2 cellular contexts compared by ENCODE assay signal in the genomic region with DNA sequence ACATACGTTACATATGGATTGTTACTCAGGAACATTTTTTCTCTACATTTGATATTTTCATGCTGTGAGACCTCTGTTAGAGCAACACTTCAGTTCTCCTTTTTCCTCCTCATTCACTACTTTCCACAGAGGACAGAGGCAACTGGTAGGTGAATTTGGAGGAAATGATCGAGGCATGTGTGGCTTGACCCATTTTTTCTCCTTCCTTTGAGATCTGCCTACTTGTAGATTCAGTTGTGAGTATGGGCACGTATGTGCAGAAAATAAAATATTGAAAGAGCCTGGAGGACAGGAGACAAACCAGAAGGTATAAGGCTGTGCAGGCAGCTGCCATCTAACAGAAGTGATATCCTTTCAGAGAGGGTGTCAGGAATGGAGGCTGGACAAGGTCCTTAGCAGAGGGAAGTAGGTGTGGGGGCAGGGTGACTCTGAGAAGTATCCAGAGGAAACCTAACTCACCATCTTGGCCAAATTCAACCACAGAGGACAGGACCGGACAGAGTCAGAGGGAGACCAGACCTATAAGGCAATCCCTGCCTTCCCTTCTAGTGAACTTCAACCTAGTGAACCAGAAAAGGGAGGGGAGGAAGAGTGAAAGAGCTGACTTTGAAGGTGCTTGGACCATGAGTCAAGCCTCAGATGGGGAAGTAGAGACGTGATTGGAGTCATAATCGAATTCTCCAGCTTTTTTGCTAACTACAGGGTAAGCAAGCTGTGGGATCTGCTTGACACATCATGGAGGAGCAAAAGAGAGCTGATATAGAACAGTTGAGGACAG.
TF ChIP-seq lines count a peak whose summit lies in the region.

No MANE protein-coding gene starts in this region.

TF ChIP-seq in K562, 482 proteins besides CTCF, POLR2A, EP300 and RAD21 (continues in another document):
- no peak for TF ChIP-seq EP400 (IDR thresholded peaks at IDR 0.05)
- TF ChIP-seq PTRF (tag; IDR thresholded peaks at IDR 0.05), result no peak
- TF ChIP-seq MEF2D (tag; conservative IDR thresholded peaks at IDR 0.05; ENCODE audit: low read depth), result no peak
- no peak for TF ChIP-seq RBM17 (IDR thresholded peaks at IDR 0.05; ENCODE audit: borderline replicate concordance, low read depth, low read length)
- TF ChIP-seq, protein P1, sequence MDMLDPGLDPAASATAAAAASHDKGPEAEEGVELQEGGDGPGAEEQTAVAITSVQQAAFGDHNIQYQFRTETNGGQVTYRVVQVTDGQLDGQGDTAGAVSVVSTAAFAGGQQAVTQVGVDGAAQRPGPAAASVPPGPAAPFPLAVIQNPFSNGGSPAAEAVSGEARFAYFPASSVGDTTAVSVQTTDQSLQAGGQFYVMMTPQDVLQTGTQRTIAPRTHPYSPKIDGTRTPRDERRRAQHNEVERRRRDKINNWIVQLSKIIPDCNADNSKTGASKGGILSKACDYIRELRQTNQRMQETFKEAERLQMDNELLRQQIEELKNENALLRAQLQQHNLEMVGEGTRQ (CRISPR knock-in tag; IDR thresholded peaks at IDR 0.05), result no peak
- TF ChIP-seq POLR3A (IDR thresholded peaks at IDR 0.05; ENCODE audit: borderline replicate concordance, extremely low read depth, insufficient read depth, insufficient read length), result no peak
- no peak for TF ChIP-seq CREB3L1 (IDR thresholded peaks at IDR 0.05; ENCODE audit: borderline replicate concordance, low read depth)
- TF ChIP-seq RBBP5 (IDR thresholded peaks at IDR 0.05; ENCODE audit: borderline replicate concordance, insufficient read depth, low read length, poor library complexity, severe bottlenecking), result no peak
- TF ChIP-seq, protein P2, sequence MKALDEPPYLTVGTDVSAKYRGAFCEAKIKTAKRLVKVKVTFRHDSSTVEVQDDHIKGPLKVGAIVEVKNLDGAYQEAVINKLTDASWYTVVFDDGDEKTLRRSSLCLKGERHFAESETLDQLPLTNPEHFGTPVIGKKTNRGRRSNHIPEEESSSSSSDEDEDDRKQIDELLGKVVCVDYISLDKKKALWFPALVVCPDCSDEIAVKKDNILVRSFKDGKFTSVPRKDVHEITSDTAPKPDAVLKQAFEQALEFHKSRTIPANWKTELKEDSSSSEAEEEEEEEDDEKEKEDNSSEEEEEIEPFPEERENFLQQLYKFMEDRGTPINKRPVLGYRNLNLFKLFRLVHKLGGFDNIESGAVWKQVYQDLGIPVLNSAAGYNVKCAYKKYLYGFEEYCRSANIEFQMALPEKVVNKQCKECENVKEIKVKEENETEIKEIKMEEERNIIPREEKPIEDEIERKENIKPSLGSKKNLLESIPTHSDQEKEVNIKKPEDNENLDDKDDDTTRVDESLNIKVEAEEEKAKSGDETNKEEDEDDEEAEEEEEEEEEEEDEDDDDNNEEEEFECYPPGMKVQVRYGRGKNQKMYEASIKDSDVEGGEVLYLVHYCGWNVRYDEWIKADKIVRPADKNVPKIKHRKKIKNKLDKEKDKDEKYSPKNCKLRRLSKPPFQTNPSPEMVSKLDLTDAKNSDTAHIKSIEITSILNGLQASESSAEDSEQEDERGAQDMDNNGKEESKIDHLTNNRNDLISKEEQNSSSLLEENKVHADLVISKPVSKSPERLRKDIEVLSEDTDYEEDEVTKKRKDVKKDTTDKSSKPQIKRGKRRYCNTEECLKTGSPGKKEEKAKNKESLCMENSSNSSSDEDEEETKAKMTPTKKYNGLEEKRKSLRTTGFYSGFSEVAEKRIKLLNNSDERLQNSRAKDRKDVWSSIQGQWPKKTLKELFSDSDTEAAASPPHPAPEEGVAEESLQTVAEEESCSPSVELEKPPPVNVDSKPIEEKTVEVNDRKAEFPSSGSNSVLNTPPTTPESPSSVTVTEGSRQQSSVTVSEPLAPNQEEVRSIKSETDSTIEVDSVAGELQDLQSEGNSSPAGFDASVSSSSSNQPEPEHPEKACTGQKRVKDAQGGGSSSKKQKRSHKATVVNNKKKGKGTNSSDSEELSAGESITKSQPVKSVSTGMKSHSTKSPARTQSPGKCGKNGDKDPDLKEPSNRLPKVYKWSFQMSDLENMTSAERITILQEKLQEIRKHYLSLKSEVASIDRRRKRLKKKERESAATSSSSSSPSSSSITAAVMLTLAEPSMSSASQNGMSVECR (CRISPR knock-in tag; IDR thresholded peaks at IDR 0.05), result no peak
- TF ChIP-seq SMAD2 (IDR thresholded peaks at IDR 0.05; ENCODE audit: low read depth, low read length), result no peak
- TF ChIP-seq PRDM10 (IDR thresholded peaks at IDR 0.05; ENCODE audit: partially characterized antibody), result no peak

TF ChIP-seq in GM23338, 12 proteins besides CTCF, POLR2A, EP300 and RAD21:
- TF ChIP-seq CREB1 (CRISPR knock-in tag; IDR thresholded peaks at IDR 0.05; ENCODE audit: low read depth), result no peak
